Comparison of ENCODE assay signal across 13 cellular contexts in the genomic region with DNA sequence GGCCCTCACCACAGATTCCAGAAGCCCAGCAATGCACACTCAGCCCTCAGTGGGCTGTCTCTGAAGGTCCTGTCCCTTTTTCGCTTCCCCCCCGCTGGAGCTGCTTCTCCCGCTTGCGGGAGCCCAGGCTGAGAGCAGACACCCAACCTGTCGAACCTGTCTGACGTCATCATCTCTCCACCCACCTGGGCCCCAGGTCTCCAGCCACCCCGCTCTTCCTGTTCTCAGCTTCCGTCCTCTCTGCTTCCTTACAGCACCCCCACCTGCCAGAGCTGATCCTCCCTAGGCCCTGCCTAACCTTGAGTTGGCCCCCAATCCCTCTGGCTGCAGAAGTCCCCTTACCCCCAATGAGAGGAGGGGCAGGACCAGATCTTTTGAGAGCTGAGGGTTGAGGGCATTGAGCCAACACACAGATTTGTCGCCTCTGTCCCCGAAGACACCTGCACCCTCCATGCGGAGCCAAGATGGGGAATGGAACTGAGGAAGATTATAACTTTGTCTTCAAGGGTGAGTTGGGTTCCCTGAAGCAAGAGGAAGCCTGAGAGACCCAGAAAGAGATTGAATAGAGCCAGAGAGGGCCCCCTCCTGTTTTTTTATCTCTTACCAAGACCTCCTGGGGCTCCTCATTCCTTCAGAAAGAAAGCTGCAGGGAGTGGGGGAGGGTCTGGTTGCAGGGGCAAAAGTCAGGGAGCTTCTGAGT. TPM values are rescaled to one million over a fixed set of nuclear protein-coding genes. Genes with fewer than 3 reads are reported as not detected.
DNase-seq lines count a peak whose midpoint lies in the region; ATAC-seq and TF ChIP-seq lines count a peak whose summit lies in the region.
"Had no signal": no experiment of that assay in that cellular context is flagged by ENCODE, and none has a peak within 500 bp of the region (broad histone marks: within the 10 kb centered on the region; RNA-seq: fewer than 3 reads in every experiment).

Gene RAB25, plus strand, starts transcription at position 224 of the 700 bp plus-strand sequence. Its CDS starts 241 bp downstream, at position 465.

- peak within 1 kb of the TSS; percentile 98 for H3K27ac Mint-ChIP-seq in progenitor cell of endocrine pancreas
- no peak within 1 kb of the TSS for H3K27ac Mint-ChIP-seq in T-helper 2 cell treated with Interferon-gamma antibody and Interleukin-4, amounts not matched to agents 5 μg/mL and 100 μg/mL, for 36 hours
- H3K27ac Mint-ChIP-seq: activated B cell treated with CpG ODN at 0.5 μM for 24 hours had no signal

- H3K27me3 Mint-ChIP-seq in progenitor cell of endocrine pancreas = no peaks in the 10 kb centered on the region
- H3K27me3 Mint-ChIP-seq in T-helper 2 cell treated with Interferon-gamma antibody and Interleukin-4, amounts not matched to agents 5 μg/mL and 100 μg/mL, for 36 hours (ENCODE audit: low read depth) = no peaks in the 10 kb centered on the region
- H3K27me3 Mint-ChIP-seq: activated B cell treated with CpG ODN at 0.5 μM for 24 hours had no signal

- no peaks in the 10 kb centered on the region for H3K27me3 ChIP-seq in foreskin keratinocyte

- ATAC-seq in foreskin keratinocyte (peak; percentile 85), HG03095 (IDR thresholded peaks at IDR 0.05; ENCODE audit: unreplicated experiment) (no peak)

- CTCF ChIA-PET in HEK293 (lab: Yijun Ruan, JAX) = interaction anchor here (0.7 to 1.2 kb wide), 5 partner anchors 22 to 210 kb away, joined by 3 to 4 read pairs (median 3); no protein-coding TSS in a partner anchor

- H3K9me3 Mint-ChIP-seq in progenitor cell of endocrine pancreas (ENCODE audit: low read depth) = no peaks in the 10 kb centered on the region
- no peaks in the 10 kb centered on the region for H3K9me3 Mint-ChIP-seq in T-helper 2 cell treated with Interferon-gamma antibody and Interleukin-4, amounts not matched to agents 5 μg/mL and 100 μg/mL, for 36 hours
- H3K9me3 Mint-ChIP-seq: activated B cell treated with CpG ODN at 0.5 μM for 24 hours had no signal

- POLR2A ChIA-PET in HEK293 (lab: Yijun Ruan, JAX) = interaction anchor here (0.5 kb wide), 1 partner anchor 156 kb away, joined by 5 read pairs; no protein-coding TSS in a partner anchor

- no peak for TF ChIP-seq CTCF in HEK293 (tag by site-specific recombination; IDR thresholded peaks at IDR 0.05)
- peak; percentile 26 for TF ChIP-seq CTCF in foreskin keratinocyte (conservative IDR thresholded peaks at IDR 0.05)
- no peak for TF ChIP-seq CTCF in progenitor cell of endocrine pancreas (IDR thresholded peaks at IDR 0.05; ENCODE audit: unreplicated experiment)

- no peaks in the 10 kb centered on the region for H3K9me3 ChIP-seq in HEK293 (ENCODE audit: control insufficient read depth, insufficient read depth, low read depth, low read length)

- DNase-seq in NCI-H748 (lab: John Stamatoyannopoulos, UW; ENCODE audit: unreplicated experiment) (peak; percentile 59), foreskin keratinocyte (peak; percentile 55 to 74), progenitor cell of endocrine pancreas (ENCODE audit: low spot score, unreplicated experiment) (peak; percentile 61), C1 segment of cervical spinal cord (lab: John Stamatoyannopoulos, UW) (no peak), inferior parietal cortex (ENCODE audit: extremely low spot score) (no peak)
- DNase-seq in T-helper 2 cell treated with Interferon-gamma antibody and Interleukin-4, amounts not matched to agents 5 μg/mL and 100 μg/mL, for 36 hours (ENCODE audit: low spot score) = no peak
- DNase-seq: activated B cell treated with CpG ODN at 0.5 μM for 24 hours, foreskin fibroblast, GF-D8, NCI-H82, occipital lobe had no signal

- peaks cover 0 to 18% of the 10 kb centered on the region in 2 experiments; a peak in 2 of 3 replicates for H3K36me3 ChIP-seq in HEK293 (ENCODE audit: control insufficient read depth in 2 of 2, insufficient read depth in 1 of 2, low read length in 2 of 2)

- H3K36me3 Mint-ChIP-seq in progenitor cell of endocrine pancreas (ENCODE audit: insufficient read depth) = peaks cover 3% of the 10 kb centered on the region
- peaks cover 4% of the 10 kb centered on the region for H3K36me3 Mint-ChIP-seq in T-helper 2 cell treated with Interferon-gamma antibody and Interleukin-4, amounts not matched to agents 5 μg/mL and 100 μg/mL, for 36 hours (ENCODE audit: low read depth)

- H3K4me1 Mint-ChIP-seq in progenitor cell of endocrine pancreas (ENCODE audit: low read depth) = peaks cover 24% of the 10 kb centered on the region
- peaks cover 11% of the 10 kb centered on the region for H3K4me1 Mint-ChIP-seq in T-helper 2 cell treated with Interferon-gamma antibody and Interleukin-4, amounts not matched to agents 5 μg/mL and 100 μg/mL, for 36 hours (ENCODE audit: low read depth)

- H3K27ac ChIP-seq in HEK293 (ENCODE audit: extremely low read depth, low read depth, low read length) = no peak within 1 kb of the TSS
- H3K27ac ChIP-seq in foreskin keratinocyte = peak within 1 kb of the TSS; percentile 61

- peak within 1 kb of the TSS; percentile 1; the same call in 1 of the 2 replicates for H3K4me3 ChIP-seq in HEK293 (ENCODE audit: low read depth, low read length)

- H3K4me3 Mint-ChIP-seq in progenitor cell of endocrine pancreas (ENCODE audit: low read depth) = peak within 1 kb of the TSS; percentile 96
- H3K4me3 Mint-ChIP-seq in T-helper 2 cell treated with Interferon-gamma antibody and Interleukin-4, amounts not matched to agents 5 μg/mL and 100 μg/mL, for 36 hours = no peak within 1 kb of the TSS
- H3K4me3 Mint-ChIP-seq: activated B cell treated with CpG ODN at 0.5 μM for 24 hours had no signal

- peaks cover 4% of the 10 kb centered on the region; the same call in 1 of the 2 replicates for H3K4me1 ChIP-seq in HEK293 (ENCODE audit: control insufficient read depth, insufficient read depth, low read length)
- H3K4me1 ChIP-seq in foreskin keratinocyte = no peaks in the 10 kb centered on the region

TF ChIP-seq in HEK293, 187 proteins besides CTCF, POLR2A, EP300 and RAD21:
- TF ChIP-seq ZIC2 (tag by site-specific recombination; IDR thresholded peaks at IDR 0.05) (peak; percentile 39; the same call in 1 of the 2 replicates), KLF8 (tag by site-specific recombination; IDR thresholded peaks at IDR 0.05) (no peak), ZXDB (tag by site-specific recombination; IDR thresholded peaks at IDR 0.05) (no peak), SCRT1 (tag by site-specific recombination; IDR thresholded peaks at IDR 0.05; ENCODE audit: borderline replicate concordance) (peak; percentile 70; the same call in 1 of the 2 replicates), GLIS1 (tag by site-specific recombination; IDR thresholded peaks at IDR 0.05) (peak; percentile 49; the same call in 1 of the 2 replicates), ATF2 (tag by site-specific recombination; IDR thresholded peaks at IDR 0.05; ENCODE audit: low read depth) (peak; percentile 63), SALL2 (tag by site-specific recombination; IDR thresholded peaks at IDR 0.05; ENCODE audit: borderline replicate concordance) (no peak), ZNF624 (tag by site-specific recombination; IDR thresholded peaks at IDR 0.05) (no peak), ZNF830 (tag by site-specific recombination; IDR thresholded peaks at IDR 0.05; ENCODE audit: low read depth) (no peak), SCRT2 (tag by site-specific recombination; IDR thresholded peaks at IDR 0.05) (peak; percentile 92)

RNA-seq across cellular contexts. Expression of gene RAB25, which starts in this region (rescaled TPM):
- 44.3 and 53.1 TPM in 2 replicates for total RNA-seq in foreskin keratinocyte
- polyA plus RNA-seq in foreskin keratinocyte = 82.6 and 82.8 TPM in 2 replicates
- total RNA-seq in progenitor cell of endocrine pancreas = 93.8 and 99.1 TPM in 2 replicates
- total RNA-seq: occipital lobe had no signal

Comparison
In these comparisons a context has a peak if more than half of its experiments do, and no peak if none do; other contexts are left out.
1. DNase-seq: peak in NCI-H748 (single experiment), foreskin keratinocyte (2 of 2) and progenitor cell of endocrine pancreas (single experiment); none in T-helper 2 cell treated with Interferon-gamma antibody and Interleukin-4, amounts not matched to agents 5 μg/mL and 100 μg/mL, for 36 hours (single experiment), C1 segment of cervical spinal cord (0 of 14) and inferior parietal cortex (single experiment).